ENCODE assay signal across 20 cellular contexts in the genomic region with DNA sequence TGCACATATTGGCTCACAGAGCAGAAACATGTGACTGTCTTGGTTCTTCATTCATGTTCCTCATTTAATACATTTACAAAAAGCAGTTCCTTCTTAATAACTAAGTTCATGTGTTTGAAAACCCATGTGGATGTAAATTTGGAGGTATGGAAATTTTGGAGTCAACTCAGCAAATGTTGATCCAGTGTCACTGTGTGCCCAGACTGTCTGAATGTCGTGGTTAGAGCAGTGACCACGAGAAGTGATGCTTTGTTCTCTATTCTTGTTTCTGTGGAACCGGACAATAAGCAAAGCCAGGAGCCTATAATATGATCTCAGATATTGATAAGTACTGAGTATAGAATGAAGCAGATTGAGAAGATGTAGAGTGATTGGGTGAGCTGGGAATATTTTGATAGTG.
"Had no signal": no experiment of that assay in that cellular context is flagged by ENCODE, and none has a peak within 500 bp of the region (broad histone marks: within the 10 kb centered on the region; RNA-seq: fewer than 3 reads in every experiment).

No MANE protein-coding gene starts in this region.

- H3K36me3 ChIP-seq: breast epithelium, colonic mucosa, esophagus squamous epithelium, gastrocnemius medialis, right atrium auricular region, thoracic aorta had no signal

- H3K9me3 ChIP-seq: breast epithelium, colonic mucosa, esophagus squamous epithelium, gastrocnemius medialis, psoas muscle, right atrium auricular region, thoracic aorta had no signal

- H3K4me3 ChIP-seq: breast epithelium, colonic mucosa, esophagus squamous epithelium, gastrocnemius medialis, psoas muscle, right atrium auricular region, thoracic aorta had no signal

- DNase-seq: activated CD4-positive, alpha-beta T cell treated with anti-CD3 and anti-CD28 coated beads for 36 hours; activated CD4-positive, alpha-beta T cell treated with anti-CD3 and anti-CD28 coated beads, Interleukin-2, amount 50 U/mL, for 4 hours; activated CD8-positive, alpha-beta memory T cell treated with anti-CD3 and anti-CD28 coated beads for 24 hours; activated CD8-positive, alpha-beta memory T cell treated with anti-CD3 and anti-CD28 coated beads, Interleukin-2, amount 50 U/mL, for 4 hours; activated naive CD4-positive, alpha-beta T cell treated with Interleukin-2 at 50 U/mL for 16 hours; activated naive CD8-positive, alpha-beta T cell treated with anti-CD3 and anti-CD28 coated beads for 36 hours; activated T-cell treated with anti-CD3 and anti-CD28 coated beads, Interleukin-2, amount 50 U/mL, for 24 hours; colonic mucosa; esophagus squamous epithelium; gastrocnemius medialis; hypothalamus; mesendoderm; naive thymus-derived CD8-positive, alpha-beta T cell; psoas muscle; stimulated activated CD4-positive, alpha-beta T cell treated with anti-CD3 and anti-CD28 coated beads, Interleukin-1b, Interleukin-23, amount 100 ng/mL, for 48 hours; T-helper 1 cell had no signal

- H3K27ac ChIP-seq: breast epithelium, colonic mucosa, esophagus squamous epithelium, gastrocnemius medialis, psoas muscle, right atrium auricular region, thoracic aorta had no signal

- H3K4me1 ChIP-seq: breast epithelium, colonic mucosa, esophagus squamous epithelium, right atrium auricular region had no signal

- ATAC-seq: activated CD4-positive, alpha-beta T cell treated with anti-CD3 and anti-CD28 coated beads for 36 hours; gastrocnemius medialis; naive thymus-derived CD8-positive, alpha-beta T cell; psoas muscle; stimulated activated effector memory CD8-positive, alpha-beta T cell treated with anti-CD3 and anti-CD28 coated beads, Interleukin-12 subunit alpha, Interleukin-12 subunit beta, amount 100 ng/mL, for 72 hours had no signal

- H3K27me3 ChIP-seq: breast epithelium, colonic mucosa, esophagus squamous epithelium, gastrocnemius medialis, right atrium auricular region had no signal
